In the genomic region with DNA sequence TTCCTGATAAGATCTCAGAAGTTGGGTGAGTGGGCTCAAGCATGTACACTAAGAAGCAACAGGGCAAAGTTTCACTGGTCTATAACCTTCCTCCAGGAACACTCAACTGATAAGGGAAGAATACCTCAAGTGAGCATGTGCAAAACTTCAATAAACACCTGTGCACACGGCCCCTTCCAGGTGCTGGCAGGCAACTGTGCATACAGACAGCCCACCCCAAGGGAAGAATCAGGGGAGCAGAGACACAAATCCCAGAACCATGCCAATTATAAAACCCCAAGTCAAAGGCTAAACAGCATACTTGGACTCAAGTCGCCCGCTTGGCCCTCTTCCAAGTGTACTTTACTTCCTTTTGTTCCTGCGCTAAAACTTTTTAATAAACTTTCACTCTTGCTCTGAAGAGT, we compare ENCODE assay signal across 20 cellular contexts.
DNase-seq lines count a peak whose midpoint lies in the region; ATAC-seq, FAIRE-seq and TF ChIP-seq lines count a peak whose summit lies in the region.
"Had no signal": no experiment of that assay in that cellular context is flagged by ENCODE, and none has a peak within 500 bp of the region (broad histone marks: within the 10 kb centered on the region; RNA-seq: fewer than 3 reads in every experiment).

No MANE protein-coding gene starts in this region.

- in situ Hi-C loops in K562 (cut with MboI), result no loop called here

- H3K27ac Mint-ChIP-seq in memory B cell, result peak overlapping the region; percentile 31
- H3K27ac Mint-ChIP-seq in type B pancreatic cell, result peak overlapping the region; percentile 74
- H3K27ac Mint-ChIP-seq in natural killer cell treated with Interleukin-12 subunit alpha and Interleukin-12 subunit beta and Interleukin-15 and Interleukin-18, amount 100 ng/mL, for 72 hours, result peak overlapping the region in 1 of 2 donors; percentile 35

- H3K4me1 Mint-ChIP-seq in memory B cell, result peaks cover 28% of the 10 kb centered on the region
- peaks cover 51% of the 10 kb centered on the region for H3K4me1 Mint-ChIP-seq in type B pancreatic cell (ENCODE audit: unreplicated experiment)
- H3K4me1 Mint-ChIP-seq in natural killer cell treated with Interleukin-12 subunit alpha and Interleukin-12 subunit beta and Interleukin-15 and Interleukin-18, amount 100 ng/mL, for 72 hours (ENCODE audit: low read depth in 2 of 2), result peaks cover 12 to 13% of the 10 kb centered on the region in 2 donors

- no peaks in the 10 kb centered on the region for H3K79me2 ChIP-seq in K562 (ENCODE audit: control insufficient read depth, insufficient read depth, low read length)

- H3K4me3 Mint-ChIP-seq in memory B cell (no peak overlapping the region), type B pancreatic cell (no peak overlapping the region)
- H3K4me3 Mint-ChIP-seq in natural killer cell treated with Interleukin-12 subunit alpha and Interleukin-12 subunit beta and Interleukin-15 and Interleukin-18, amount 100 ng/mL, for 72 hours, result no peak overlapping the region

- H3K27me3 ChIP-seq in K562 (ENCODE audit: control insufficient read depth in 2 of 2, insufficient read depth in 2 of 2, low read length in 2 of 2), result no peaks in the 10 kb centered on the region
- no peaks in the 10 kb centered on the region for H3K27me3 ChIP-seq in right cardiac atrium (ENCODE audit: control insufficient read depth, insufficient read depth)
- H3K27me3 ChIP-seq: ovary had no signal

- H3K9me3 Mint-ChIP-seq in memory B cell, result no peaks in the 10 kb centered on the region
- H3K9me3 Mint-ChIP-seq in type B pancreatic cell, result no peaks in the 10 kb centered on the region
- H3K9me3 Mint-ChIP-seq in natural killer cell treated with Interleukin-12 subunit alpha and Interleukin-12 subunit beta and Interleukin-15 and Interleukin-18, amount 100 ng/mL, for 72 hours, result no peaks in the 10 kb centered on the region

- DNase-seq in NCI-H146 (lab: John Stamatoyannopoulos, UW), result peak; percentile 29
- no peak for DNase-seq in NCI-H146 treated with DMSO at 0.1 percent for 48 hours (lab: John Stamatoyannopoulos, UW; ENCODE audit: unreplicated experiment)
- DNase-seq in K562 (ENCODE audit: extremely low read depth in 1 of 4, low spot score in 3 of 4), result no peak
- no peak for DNase-seq in memory B cell (ENCODE audit: low spot score in 2 of 2)
- no peak for DNase-seq in type B pancreatic cell (ENCODE audit: extremely low spot score, unreplicated experiment)
- no peak for DNase-seq in right cardiac atrium
- DNase-seq in natural killer cell treated with Interleukin-12 subunit alpha and Interleukin-12 subunit beta and Interleukin-15 and Interleukin-18, amount 100 ng/mL, for 72 hours (ENCODE audit: low spot score), result no peak
- no peak for DNase-seq in NCI-H774 (lab: John Stamatoyannopoulos, UW)
- DNase-seq: 8988T; activated CD4-positive, CD25-positive, alpha-beta regulatory T cell; cerebellar nuclear complex; NCI-H1436 treated with DMSO at 0.1 percent for 48 hours; ovary; Right ventricle myocardium superior; stimulated activated CD4-positive, alpha-beta T cell treated with anti-CD3 and anti-CD28 coated beads, Interleukin-2, amount 100 ng/mL, for 48 hours; T-helper 2 cell had no signal

- TF ChIP-seq RAD21 in K562 (CRISPR knock-in tag; conservative IDR thresholded peaks at IDR 0.05 in 1 of 2, IDR thresholded peaks at IDR 0.05 in 1 of 2), result no peak

- no peak overlapping the region; the same call in 2 of the 3 replicates for H3K27ac ChIP-seq in K562 (ENCODE audit: extremely low read depth, low read depth, low read length)
- no peak overlapping the region for H3K27ac ChIP-seq in right cardiac atrium (ENCODE audit: low read length)
- H3K27ac ChIP-seq: C4-2B, ovary, thoracic aorta had no signal

- H3K27me3 Mint-ChIP-seq in memory B cell, result no peaks in the 10 kb centered on the region
- H3K27me3 Mint-ChIP-seq in type B pancreatic cell, result no peaks in the 10 kb centered on the region
- H3K27me3 Mint-ChIP-seq in natural killer cell treated with Interleukin-12 subunit alpha and Interleukin-12 subunit beta and Interleukin-15 and Interleukin-18, amount 100 ng/mL, for 72 hours, result peaks cover 0 to 2% of the 10 kb centered on the region in 2 donors

- intact Hi-C loops in K562 (cut with micrococcal nuclease), result no loop called here
- intact Hi-C loops in right cardiac atrium (cut with DNase I), result no loop called here

- no peak for TF ChIP-seq EP300 in K562 (IDR thresholded peaks at IDR 0.05; ENCODE audit: low read length)

- CTCF ChIA-PET in K562 (lab: Yijun Ruan, JAX; ENCODE audit: low intra/inter-chr PET ratio), result no interaction called here

- BruUV-seq in K562 (replicated peaks; lab: Mats Ljungman, UMichigan), result no TSS peak

- H3K36me3 ChIP-seq in K562 (ENCODE audit: control insufficient read depth, insufficient read depth, low read length), result no peaks in the 10 kb centered on the region; the same call in 2 of the 3 replicates
- H3K36me3 ChIP-seq: HAP-1, ovary, thoracic aorta had no signal

- no peak overlapping the region; the same call in 1 of the 2 replicates for H3K4me2 ChIP-seq in K562 (ENCODE audit: insufficient read depth, low read length)

- POLR2A ChIA-PET in K562 (lab: Yijun Ruan, JAX), result interaction anchor here (1.4 to 2.3 kb wide), 2 partner anchors 45 to 87 kb away, joined by 5 to 9 read pairs; no protein-coding TSS in a partner anchor

- H4K20me1 ChIP-seq in K562 (replicated peaks; ENCODE audit: control insufficient read depth, insufficient read depth, low read length), result no peaks in the 10 kb centered on the region

- WGBS in K562 (ENCODE audit: insufficient coverage, low coverage, missing lambda C conversion rate), result 44% methylated on average over 4 of the region's 4 CpGs
- WGBS in right cardiac atrium, result 70% methylated on average over 4 of the region's 4 CpGs

- TF ChIP-seq POLR2A in K562 (conservative IDR thresholded peaks at IDR 0.05), result no peak

- peak overlapping the region in 1 of 2 experiments; percentile 6; a peak in 3 of 4 replicates for H3K9ac ChIP-seq in K562 (ENCODE audit: insufficient read depth in 1 of 2, low read depth in 2 of 2, low read length in 2 of 2)

- ATAC-seq in K562, result no peak
- ATAC-seq in memory B cell (ENCODE audit: low read depth), result no peak
- ATAC-seq in right cardiac atrium, result no peak
- ATAC-seq in natural killer cell treated with Interleukin-12 subunit alpha and Interleukin-12 subunit beta and Interleukin-15 and Interleukin-18, amount 100 ng/mL, for 72 hours, result no peak

- TF ChIP-seq CTCF in K562 (IDR thresholded peaks at IDR 0.05 in 2 of 3, conservative IDR thresholded peaks at IDR 0.05 in 1 of 3; ENCODE audit: insufficient read depth in 2 of 3, low read depth in 1 of 3, low read length in 3 of 3), result no peak
- no peak for TF ChIP-seq CTCF in type B pancreatic cell (conservative IDR thresholded peaks at IDR 0.05)

- no peak overlapping the region for H3K4me3 ChIP-seq in K562
- no peak overlapping the region for H3K4me3 ChIP-seq in right cardiac atrium (ENCODE audit: low read length)
- H3K4me3 ChIP-seq: HAP-1, ovary, thoracic aorta had no signal

- no peak for FAIRE-seq in K562 (lab: Jason Lieb, UNC)
- FAIRE-seq: GM19239 had no signal

- H3K36me3 Mint-ChIP-seq in memory B cell (no peaks in the 10 kb centered on the region), type B pancreatic cell (no peaks in the 10 kb centered on the region)
- H3K36me3 Mint-ChIP-seq in natural killer cell treated with Interleukin-12 subunit alpha and Interleukin-12 subunit beta and Interleukin-15 and Interleukin-18, amount 100 ng/mL, for 72 hours, result no peaks in the 10 kb centered on the region

- H3K9me1 ChIP-seq in K562 (ENCODE audit: control insufficient read depth, insufficient read depth, low read length), result no peaks in the 10 kb centered on the region

- H3K9me3 ChIP-seq in K562 (replicated peaks; ENCODE audit: control insufficient read depth, insufficient read depth, low read depth, low read length), result no peaks in the 10 kb centered on the region
- H3K9me3 ChIP-seq in right cardiac atrium (ENCODE audit: control insufficient read depth, low read length), result no peaks in the 10 kb centered on the region
- H3K9me3 ChIP-seq: HAP-1, ovary, thoracic aorta had no signal

- H3K4me1 ChIP-seq in K562 (replicated peaks in 1 of 2; ENCODE audit: control insufficient read depth in 2 of 2, insufficient read depth in 2 of 2, low read length in 2 of 2), result peaks cover 42 to 66% of the 10 kb centered on the region in 2 experiments
- H3K4me1 ChIP-seq in right cardiac atrium (ENCODE audit: control insufficient read depth, insufficient read depth, low read length), result peaks cover 13% of the 10 kb centered on the region

- H2AFZ ChIP-seq in K562 (ENCODE audit: low read depth, low read length), result peak overlapping the region; percentile 47; the same call in 1 of the 2 replicates

TF ChIP-seq in K562, 482 proteins besides CTCF, POLR2A, EP300 and RAD21 (continues in another document):
- TF ChIP-seq HSF4 (CRISPR knock-in tag; IDR thresholded peaks at IDR 0.05; ENCODE audit: borderline replicate concordance), result 0 out of 2 replicates have a peak, but pooled peaks have one; percentile 10
- no peak for TF ChIP-seq ESRRA (IDR thresholded peaks at IDR 0.05; ENCODE audit: borderline replicate concordance, low read depth)
- peak; percentile 53; the same call in 1 of the 2 replicates for TF ChIP-seq ZNF134 (CRISPR knock-in tag; conservative IDR thresholded peaks at IDR 0.05)
